9 cellular contexts compared by ENCODE assay signal in the genomic region with DNA sequence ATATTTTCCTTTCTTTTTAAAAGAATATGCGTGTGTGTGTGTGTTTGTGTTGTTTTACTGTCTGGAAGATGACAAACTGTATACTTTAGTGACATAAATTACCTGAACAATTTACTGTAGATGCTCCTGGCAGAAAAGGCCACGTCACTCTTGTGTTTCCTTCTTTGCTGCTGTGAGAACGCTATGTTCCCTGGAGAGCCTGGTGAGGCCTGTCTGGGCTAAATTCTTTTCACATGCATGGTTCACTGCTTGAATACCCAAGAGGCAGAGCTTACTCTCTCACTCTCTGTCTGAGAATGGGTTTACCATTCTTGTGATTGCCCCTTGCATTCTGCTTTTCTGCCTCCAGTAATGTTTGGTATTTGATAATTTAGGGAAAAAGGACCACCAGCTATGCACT.
DNase-seq lines count a peak whose midpoint lies in the region; ATAC-seq, FAIRE-seq and TF ChIP-seq lines count a peak whose summit lies in the region.
"Had no signal": no experiment of that assay in that cellular context is flagged by ENCODE, and none has a peak within 500 bp of the region (broad histone marks: within the 10 kb centered on the region; RNA-seq: fewer than 3 reads in every experiment).

No MANE protein-coding gene starts in this region.

- 7% methylated on average over 3 of the region's 3 CpGs for WGBS in GM12878 (ENCODE audit: insufficient coverage, insufficient replicate concordance, low lambda C conversion rate, missing lambda C conversion rate)

- H3K9me1 ChIP-seq in keratinocyte (ENCODE audit: control insufficient read depth, extremely low read depth, insufficient read depth, low read length): no peaks in the 10 kb centered on the region

- H3K27me3 ChIP-seq in right atrium auricular region: no peaks in the 10 kb centered on the region
- no peaks in the 10 kb centered on the region for H3K27me3 ChIP-seq in GM12878 (replicated peaks in 1 of 2; ENCODE audit: control insufficient read depth in 2 of 2, insufficient read depth in 2 of 2, low read length in 1 of 2)
- no peaks in the 10 kb centered on the region for H3K27me3 ChIP-seq in keratinocyte (ENCODE audit: control insufficient read depth, extremely low read depth, insufficient read depth, low read length)

- H3K4me2 ChIP-seq in GM12878 (ENCODE audit: control insufficient read depth, insufficient read depth) (no peak overlapping the region), keratinocyte (ENCODE audit: control insufficient read depth, extremely low read depth, insufficient read depth, low read depth, low read length) (peak overlapping the region; percentile 91)

- TF ChIP-seq POLR2A in GM12878 (IDR thresholded peaks at IDR 0.05; ENCODE audit: low read depth, low read length): no peak

- H3K4me1 ChIP-seq in right atrium auricular region: no peaks in the 10 kb centered on the region
- peaks cover 47% of the 10 kb centered on the region for H3K4me1 ChIP-seq in GM12878 (ENCODE audit: control insufficient read depth, insufficient read depth, low read length)
- H3K4me1 ChIP-seq in keratinocyte (ENCODE audit: control insufficient read depth, extremely low read depth, insufficient read depth, low read length): peaks cover 46% of the 10 kb centered on the region

- intact Hi-C loops in Right ventricle myocardium superior (cut with DNase I) (no loop called here), GM12878 (cut with micrococcal nuclease; ENCODE audit: unreplicated experiment) (loop anchor here (1.0 to 10.0 kb wide), 4 partner anchors 19 to 248 kb away; no protein-coding TSS in a partner anchor)

- CTCF ChIA-PET in GM12878 (lab: Yijun Ruan, JAX): interaction anchor here (0.6 to 10.5 kb wide), 13 partner anchors 9 to 973 kb away, joined by 3 to 122 read pairs (median 7); a partner anchor contains a TSS
- CTCF ChIA-PET in GM10248 (lab: Yijun Ruan, JAX): interaction anchor here (0.7 to 1.6 kb wide), 5 partner anchors 9 to 623 kb away, joined by 3 to 4 read pairs (median 4); no protein-coding TSS in a partner anchor

- TF ChIP-seq CTCF in right atrium auricular region (IDR thresholded peaks at IDR 0.05) (no peak), GM12878 (IDR thresholded peaks at IDR 0.05 in 2 of 3, conservative IDR thresholded peaks at IDR 0.05 in 1 of 3; ENCODE audit: control insufficient read depth in 2 of 3, extremely low read depth in 1 of 3, insufficient read depth in 1 of 3, low read depth in 3 of 3, low read length in 3 of 3) (no peak), keratinocyte (optimal IDR thresholded peaks at IDR 0.05 in 1 of 3, IDR thresholded peaks at IDR 0.05 in 1 of 3, conservative IDR thresholded peaks at IDR 0.05 in 1 of 3; ENCODE audit: extremely low read depth in 1 of 3, insufficient read depth in 2 of 3, low read length in 3 of 3) (no peak), GM10248 (IDR thresholded peaks at IDR 0.05; ENCODE audit: control extremely low read depth, extremely low read depth, low read depth, missing control alignments) (no peak)

- SMC1A ChIA-PET in GM12878 (lab: Charles Lee; ENCODE audit: uncharacterized antibody, unreplicated experiment): interaction anchor here (0.9 to 13.5 kb wide), 17 partner anchors 9 to 640 kb away, joined by 3 to 270 read pairs (median 12); a partner anchor contains a TSS

- no peaks in the 10 kb centered on the region for H4K20me1 ChIP-seq in GM12878 (ENCODE audit: control insufficient read depth, insufficient read depth)
- H4K20me1 ChIP-seq in keratinocyte (ENCODE audit: control insufficient read depth, extremely low read depth, insufficient read depth, low read length): no peaks in the 10 kb centered on the region

- H3K9me3 ChIP-seq in right atrium auricular region (peaks cover 0 to 17% of the 10 kb centered on the region in 2 donors), GM12878 (replicated peaks; ENCODE audit: control insufficient read depth, insufficient read depth, low read length) (peaks cover 27% of the 10 kb centered on the region), keratinocyte (ENCODE audit: control insufficient read depth, low read depth, low read length) (peaks cover 3% of the 10 kb centered on the region)

- no TSS peak for BruUV-seq in GM12878 (replicated peaks; lab: Mats Ljungman, UMichigan)

- in situ Hi-C loops in GM12878 (cut with MboI): loop anchor here (25.0 kb wide), 1 partner anchor 1758 kb away; a partner anchor contains a TSS

- dilution Hi-C loops in keratinocyte (cut with MboI; ENCODE audit: extremely low pct_ligation_motif_present, low sequenced_read_pairs): no loop called here

- no peak overlapping the region for H3K4me3 ChIP-seq in right atrium auricular region
- no peak overlapping the region for H3K4me3 ChIP-seq in GM12878
- peak overlapping the region in 2 of 3 experiments; percentile 52 to 53 for H3K4me3 ChIP-seq in keratinocyte (ENCODE audit: control insufficient read depth in 2 of 3, extremely low read depth in 1 of 3, insufficient read depth in 2 of 3, low read depth in 1 of 3, low read length in 3 of 3)

- POLR2A ChIA-PET in GM12878 (lab: Charles Lee): interaction anchor here (0.6 to 4.2 kb wide), 12 partner anchors 9 to 289 kb away, joined by 3 to 38 read pairs (median 5); no protein-coding TSS in a partner anchor
- POLR2A ChIA-PET in GM10248 (lab: Yijun Ruan, JAX): no interaction called here

- no peaks in the 10 kb centered on the region for H3K36me3 ChIP-seq in right atrium auricular region
- no peaks in the 10 kb centered on the region for H3K36me3 ChIP-seq in GM12878 (ENCODE audit: control insufficient read depth in 2 of 2, insufficient read depth in 2 of 2, low read length in 1 of 2)
- H3K36me3 ChIP-seq in keratinocyte (ENCODE audit: control insufficient read depth in 2 of 2, extremely low read depth in 1 of 2, insufficient read depth in 2 of 2, low read length in 2 of 2): no peaks in the 10 kb centered on the region

- H2AFZ ChIP-seq in GM12878 (ENCODE audit: control insufficient read depth, low read depth, low read length): peak overlapping the region; percentile 28
- H2AFZ ChIP-seq in keratinocyte (ENCODE audit: control insufficient read depth, low read length): no peak overlapping the region

- RAD21 ChIA-PET in GM12878 (lab: Charles Lee; ENCODE audit: unreplicated experiment): interaction anchor here (0.7 to 10.5 kb wide), 15 partner anchors 9 to 643 kb away, joined by 3 to 206 read pairs (median 8); a partner anchor contains a TSS

- peak; percentile 96 for ATAC-seq in Right ventricle myocardium superior (ENCODE audit: poor library complexity)
- peak; percentile 77 for ATAC-seq in GM12878

- no peaks in the 10 kb centered on the region for H3K79me2 ChIP-seq in GM12878 (ENCODE audit: control insufficient read depth, insufficient read depth, low read length)
- no peaks in the 10 kb centered on the region for H3K79me2 ChIP-seq in keratinocyte (ENCODE audit: control insufficient read depth, insufficient read depth, low read length)

- H3K9ac ChIP-seq in GM12878 (ENCODE audit: control insufficient read depth, insufficient read depth, low read length) (no peak overlapping the region), keratinocyte (ENCODE audit: control insufficient read depth, extremely low read depth, insufficient read depth, low read length) (peak overlapping the region; percentile 68)

- TF ChIP-seq EP300 in GM12878 (IDR thresholded peaks at IDR 0.05; ENCODE audit: borderline replicate concordance in 1 of 2, control insufficient read depth in 1 of 2, low read depth in 2 of 2, low read length in 2 of 2): peak; percentile 43 to 56; a peak in 2 of 4 replicates

- no peak for DNase-seq in Right ventricle myocardium superior
- no peak for DNase-seq in right atrium auricular region (ENCODE audit: low spot score)
- peak; percentile 91 for DNase-seq in GM12878 (ENCODE audit: low read depth, low spot score)
- DNase-seq in keratinocyte (ENCODE audit: low read depth, low spot score): peak; percentile 73
- peak; percentile 55 for DNase-seq in ureter (ENCODE audit: low spot score)
- no peak for DNase-seq in amniotic stem cell (lab: John Stamatoyannopoulos, UW)
- no peak for DNase-seq in GM10248 (ENCODE audit: extremely low spot score)
- DNase-seq in NCI-H526 (lab: John Stamatoyannopoulos, UW): no peak
- DNase-seq: NCI-H510A treated with DMSO at 0.1 percent for 48 hours had no signal

- H3K27ac ChIP-seq in right atrium auricular region: no peak overlapping the region
- peak overlapping the region; percentile 56 for H3K27ac ChIP-seq in GM12878 (ENCODE audit: control insufficient read depth, insufficient read depth)
- peak overlapping the region; percentile 96 for H3K27ac ChIP-seq in keratinocyte (ENCODE audit: control insufficient read depth, insufficient read depth, low read length)

- no peak for TF ChIP-seq RAD21 in GM12878 (IDR thresholded peaks at IDR 0.05; ENCODE audit: insufficient read depth, low read depth, low read length)

- no peak for FAIRE-seq in GM12878 (lab: Jason Lieb, UNC)
- FAIRE-seq in keratinocyte (lab: Jason Lieb, UNC): peak; percentile 97

TF ChIP-seq in GM12878, 131 proteins besides CTCF, POLR2A, EP300 and RAD21 (continues in another document):
- TF ChIP-seq NR2F1 (conservative IDR thresholded peaks at IDR 0.05) (no peak), NFYA (IDR thresholded peaks at IDR 0.05; ENCODE audit: borderline replicate concordance, low read depth, low read length) (no peak), NR2C2 (IDR thresholded peaks at IDR 0.05; ENCODE audit: borderline replicate concordance, control insufficient read depth, insufficient read length, low read depth) (no peak)

Comparison
In these comparisons a context has a peak if more than half of its experiments do, and no peak if none do; other contexts are left out.
1. DNase-seq: peak in GM12878 (single experiment), keratinocyte (single experiment) and ureter (single experiment); none in Right ventricle myocardium superior (single experiment), right atrium auricular region (single experiment), amniotic stem cell (single experiment), GM10248 (single experiment) and NCI-H526 (0 of 2).
2. H3K27ac ChIP-seq: peak in GM12878 (single experiment) and keratinocyte (single experiment); none in right atrium auricular region (0 of 2).
3. H3K4me3 ChIP-seq: peak in keratinocyte (2 of 3); none in right atrium auricular region (0 of 2) and GM12878 (single experiment).